ENCODE assay signal across 1 cellular context in genomic region chr7:66535414-66536329, GRCh38.
TF ChIP-seq lines count a peak whose summit lies in the region.

No MANE protein-coding gene starts in this region.

TF ChIP-seq in HepG2, 621 proteins besides CTCF, POLR2A, EP300 and RAD21 (continued from another document and continues in another):
- TF ChIP-seq ZNF609 (CRISPR knock-in tag; IDR thresholded peaks at IDR 0.05; ENCODE audit: borderline replicate concordance) (peak; percentile 74; the same call in 1 of the 2 replicates), TBL1XR1 (IDR thresholded peaks at IDR 0.05; ENCODE audit: borderline replicate concordance, low read length, partially characterized antibody) (no peak), FOXJ3 (CRISPR knock-in tag; IDR thresholded peaks at IDR 0.05; ENCODE audit: borderline replicate concordance) (peak; percentile 69), MEF2D (CRISPR knock-in tag; IDR thresholded peaks at IDR 0.05) (peak; percentile 48; the same call in 1 of the 2 replicates), NCOA2 (CRISPR knock-in tag; IDR thresholded peaks at IDR 0.05) (peak; percentile 71), ZNF484 (CRISPR knock-in tag; IDR thresholded peaks at IDR 0.05; ENCODE audit: borderline replicate concordance, low read depth) (no peak), SAFB2 (CRISPR knock-in tag; IDR thresholded peaks at IDR 0.05; ENCODE audit: borderline replicate concordance, low read depth) (0 out of 2 replicates have a peak, but pooled peaks have one; percentile 40), SMARCE1 (IDR thresholded peaks at IDR 0.05; ENCODE audit: borderline replicate concordance) (no peak), FOXP4 (CRISPR knock-in tag; IDR thresholded peaks at IDR 0.05) (peak; percentile 55; the same call in 1 of the 2 replicates), ZNF441 (CRISPR knock-in tag; IDR thresholded peaks at IDR 0.05; ENCODE audit: borderline replicate concordance) (no peak), DMTF1 (CRISPR knock-in tag; IDR thresholded peaks at IDR 0.05) (no peak), ZNF564 (CRISPR knock-in tag; IDR thresholded peaks at IDR 0.05) (no peak), CBX1 (IDR thresholded peaks at IDR 0.05; ENCODE audit: low read depth) (no peak), TCF7 (IDR thresholded peaks at IDR 0.05; ENCODE audit: low read depth) (no peak), UBTF (CRISPR knock-in tag; IDR thresholded peaks at IDR 0.05) (peak; percentile 74; the same call in 1 of the 2 replicates), SOX13 (IDR thresholded peaks at IDR 0.05) (no peak), SOX13 (CRISPR knock-in tag; conservative IDR thresholded peaks at IDR 0.05 in 1 of 2, IDR thresholded peaks at IDR 0.05 in 1 of 2) (peak in 1 of 2 experiments; percentile 51; a peak in 1 of 4 replicates), POLR2AphosphoS5 (IDR thresholded peaks at IDR 0.05; ENCODE audit: low read depth, low read length) (no peak), ZBTB40 (IDR thresholded peaks at IDR 0.05) (no peak), ZBTB40 (CRISPR knock-in tag; IDR thresholded peaks at IDR 0.05) (no peak), TSC22D2 (CRISPR knock-in tag; IDR thresholded peaks at IDR 0.05; ENCODE audit: borderline replicate concordance) (peak; percentile 45; the same call in 1 of the 2 replicates), ZNF816 (CRISPR knock-in tag; IDR thresholded peaks at IDR 0.05; ENCODE audit: borderline replicate concordance) (no peak), ZNF768 (CRISPR knock-in tag; IDR thresholded peaks at IDR 0.05) (peak; percentile 71), ZBTB1 (CRISPR knock-in tag; IDR thresholded peaks at IDR 0.05; ENCODE audit: borderline replicate concordance) (no peak), ZNF83 (CRISPR knock-in tag; IDR thresholded peaks at IDR 0.05; ENCODE audit: borderline replicate concordance) (no peak), NCOR1 (IDR thresholded peaks at IDR 0.05; ENCODE audit: borderline replicate concordance, low read length) (peak; percentile 75), HOMEZ (CRISPR knock-in tag; IDR thresholded peaks at IDR 0.05; ENCODE audit: low read depth) (0 out of 2 replicates have a peak, but pooled peaks have one; percentile 9), SPEN (CRISPR knock-in tag; IDR thresholded peaks at IDR 0.05; ENCODE audit: low read depth) (peak; percentile 53; the same call in 1 of the 2 replicates), ATF7 (IDR thresholded peaks at IDR 0.05) (no peak), ATF7 (CRISPR knock-in tag; IDR thresholded peaks at IDR 0.05) (0 out of 2 replicates have a peak, but pooled peaks have one; percentile 53)
- TF ChIP-seq, protein P1, sequence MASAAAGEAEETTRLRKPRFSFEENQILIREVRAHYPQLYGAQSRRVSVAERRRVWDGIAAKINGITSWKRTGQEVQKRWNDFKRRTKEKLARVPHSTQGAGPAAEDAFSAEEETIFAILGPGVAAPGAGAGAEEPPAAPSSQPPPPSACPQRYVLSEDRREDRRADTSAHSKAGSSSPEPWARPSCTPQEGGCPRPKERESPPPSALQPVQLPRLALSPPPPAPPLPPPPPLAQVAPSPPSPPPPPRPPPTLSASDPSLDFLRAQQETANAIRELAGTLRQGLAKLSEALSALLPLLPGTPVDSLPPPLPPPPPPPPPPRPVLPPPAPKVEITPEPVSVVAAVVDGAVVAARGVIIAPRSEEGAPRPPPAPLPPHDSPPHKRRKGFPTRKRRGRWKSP (CRISPR knock-in tag; IDR thresholded peaks at IDR 0.05) = 0 out of 2 replicates have a peak, but pooled peaks have one; percentile 39
